In the genomic region with DNA sequence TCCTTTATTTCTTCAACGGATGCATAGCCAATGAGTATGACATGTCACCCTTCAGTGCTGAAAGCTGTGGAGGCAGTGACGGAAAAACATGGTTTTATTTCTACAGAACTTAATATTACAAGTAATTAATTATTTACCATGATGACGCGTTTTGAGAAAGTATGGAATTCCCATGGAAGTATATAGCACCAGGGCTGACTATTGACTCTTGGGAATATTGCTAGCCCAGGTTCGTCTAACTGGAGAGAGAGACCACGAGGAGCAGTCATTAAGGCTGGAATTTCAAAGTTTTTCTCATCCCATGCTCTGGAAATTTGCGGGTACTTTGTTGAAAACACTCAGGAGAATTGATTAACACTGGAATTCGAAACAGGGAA, we compare ENCODE assay signal across 10 cellular contexts.
DNase-seq lines count a peak whose midpoint lies in the region; ATAC-seq and TF ChIP-seq lines count a peak whose summit lies in the region.
"Had no signal": no experiment of that assay in that cellular context is flagged by ENCODE, and none has a peak within 500 bp of the region (broad histone marks: within the 10 kb centered on the region; RNA-seq: fewer than 3 reads in every experiment).

No MANE protein-coding gene starts in this region.

- H3K4me1 Mint-ChIP-seq in activated T-helper 1 cell treated with anti-CD3 and anti-CD28 coated beads, Interleukin-12 subunit alpha, Interleukin-12 subunit beta, Interleukin-2, Interleukin-4 antibody, amounts not matched to agents 30 ng/mL and 10 ng/mL and 1 ng/mL, durations not matched to agents 14 hours and 24 hours and 36 hours (ENCODE audit: low read depth): peaks cover 23% of the 10 kb centered on the region
- H3K4me1 Mint-ChIP-seq in effector memory CD8-positive, alpha-beta T cell (ENCODE audit: low read depth in 2 of 2): peaks cover 12 to 15% of the 10 kb centered on the region in 2 donors

- no peak for DNase-seq in AG09309 (ENCODE audit: low read depth)
- no peak for DNase-seq in HCT116 (ENCODE audit: low read depth, low spot score)
- no peak for DNase-seq in activated T-helper 1 cell treated with anti-CD3 and anti-CD28 coated beads, Interleukin-12 subunit alpha, Interleukin-12 subunit beta, Interleukin-2, Interleukin-4 antibody, amounts not matched to agents 30 ng/mL and 10 ng/mL and 1 ng/mL, durations not matched to agents 14 hours and 24 hours and 36 hours (ENCODE audit: low spot score)
- no peak for DNase-seq in NCI-H2107 (lab: John Stamatoyannopoulos, UW)
- no peak for DNase-seq in effector memory CD8-positive, alpha-beta T cell
- no peak for DNase-seq in pons (ENCODE audit: low spot score)
- no peak for DNase-seq in GM03348 (ENCODE audit: low spot score)
- DNase-seq: transverse colon had no signal

- no peaks in the 10 kb centered on the region for H3K9me2 ChIP-seq in HCT116 (ENCODE audit: insufficient read depth)

- H3K36me3 ChIP-seq in HCT116 (ENCODE audit: control insufficient read depth in 1 of 2, insufficient read depth in 2 of 2, low read length in 2 of 2): no peaks in the 10 kb centered on the region
- no peaks in the 10 kb centered on the region for H3K36me3 ChIP-seq in iPS-15b (ENCODE audit: control insufficient read depth, insufficient read depth, low read length)
- H3K36me3 ChIP-seq: transverse colon had no signal

- peaks cover 4% of the 10 kb centered on the region for H3K9me3 Mint-ChIP-seq in activated T-helper 1 cell treated with anti-CD3 and anti-CD28 coated beads, Interleukin-12 subunit alpha, Interleukin-12 subunit beta, Interleukin-2, Interleukin-4 antibody, amounts not matched to agents 30 ng/mL and 10 ng/mL and 1 ng/mL, durations not matched to agents 14 hours and 24 hours and 36 hours
- peaks cover 0 to under 1% of the 10 kb centered on the region in 2 donors for H3K9me3 Mint-ChIP-seq in effector memory CD8-positive, alpha-beta T cell

- no peaks in the 10 kb centered on the region for H3K9me3 ChIP-seq in HCT116 (ENCODE audit: control insufficient read depth in 1 of 2, insufficient read depth in 1 of 2, low read depth in 1 of 2, low read length in 2 of 2)
- H3K9me3 ChIP-seq in iPS-15b (ENCODE audit: control insufficient read depth, insufficient read depth, low read length): no peaks in the 10 kb centered on the region
- H3K9me3 ChIP-seq: transverse colon had no signal

- H3K27ac ChIP-seq in HCT116 (ENCODE audit: low read depth, low read length): peak overlapping the region; percentile 13; the same call in 1 of the 2 replicates
- H3K27ac ChIP-seq: KMS-11, transverse colon had no signal

- H3K9ac ChIP-seq in HCT116 (ENCODE audit: low read length) (peak overlapping the region; percentile 45), iPS-15b (ENCODE audit: low read depth, low read length) (peak overlapping the region; percentile 40)
- H3K9ac ChIP-seq: KMS-11 had no signal

- peaks cover 61% of the 10 kb centered on the region for H3K27me3 Mint-ChIP-seq in activated T-helper 1 cell treated with anti-CD3 and anti-CD28 coated beads, Interleukin-12 subunit alpha, Interleukin-12 subunit beta, Interleukin-2, Interleukin-4 antibody, amounts not matched to agents 30 ng/mL and 10 ng/mL and 1 ng/mL, durations not matched to agents 14 hours and 24 hours and 36 hours (ENCODE audit: insufficient read depth)
- H3K27me3 Mint-ChIP-seq in effector memory CD8-positive, alpha-beta T cell: peaks cover 75 to 84% of the 10 kb centered on the region in 2 donors

- peak overlapping the region; percentile 76 for H3K4me3 Mint-ChIP-seq in activated T-helper 1 cell treated with anti-CD3 and anti-CD28 coated beads, Interleukin-12 subunit alpha, Interleukin-12 subunit beta, Interleukin-2, Interleukin-4 antibody, amounts not matched to agents 30 ng/mL and 10 ng/mL and 1 ng/mL, durations not matched to agents 14 hours and 24 hours and 36 hours
- peak overlapping the region in 1 of 2 donors; percentile 56 for H3K4me3 Mint-ChIP-seq in effector memory CD8-positive, alpha-beta T cell

- RAD21 ChIA-PET in HCT116 (lab: Charles Lee; ENCODE audit: low non-redundant PET in 1 of 2, low total read pairs in 2 of 2, uncharacterized antibody in 2 of 2, unreplicated experiment in 2 of 2): no interaction called here

- TF ChIP-seq CTCF in AG09309 (IDR thresholded peaks at IDR 0.05; ENCODE audit: control insufficient read depth, insufficient read depth, low read depth, low read length, missing control alignments) (no peak), HCT116 (IDR thresholded peaks at IDR 0.05 in 2 of 3, conservative IDR thresholded peaks at IDR 0.05 in 1 of 3; ENCODE audit: borderline replicate concordance in 1 of 3, insufficient read depth in 1 of 3, low read depth in 2 of 3, low read length in 2 of 3) (no peak)

- H3K79me2 ChIP-seq in HCT116 (ENCODE audit: insufficient read depth, low read length): no peaks in the 10 kb centered on the region

- no peak for TF ChIP-seq POLR2A in HCT116 (IDR thresholded peaks at IDR 0.05; ENCODE audit: borderline replicate concordance, extremely low read depth, insufficient read depth, insufficient read length)

- no peaks in the 10 kb centered on the region for H3K27me3 ChIP-seq in HCT116 (ENCODE audit: insufficient read depth, low read length)
- peaks cover 10% of the 10 kb centered on the region for H3K27me3 ChIP-seq in iPS-15b (ENCODE audit: control insufficient read depth, insufficient read depth, low read length)

- TF ChIP-seq RAD21 in HCT116 (IDR thresholded peaks at IDR 0.05; ENCODE audit: low read depth): peak; percentile 2; the same call in 1 of the 2 replicates

- ATAC-seq in HCT116: peak; percentile 10; the same call in 1 of the 2 replicates
- ATAC-seq in effector memory CD8-positive, alpha-beta T cell (replicated peaks): no peak

- peak overlapping the region; percentile 88 for H3K4me2 ChIP-seq in HCT116 (ENCODE audit: low read length)
- H3K4me2 ChIP-seq: KMS-11 had no signal

- BruUV-seq in HCT116 (replicated peaks; lab: Mats Ljungman, UMichigan): no TSS peak

- POLR2A ChIA-PET in HCT116 (lab: Charles Lee): no interaction called here

- intact Hi-C loops in HCT116 (cut with micrococcal nuclease): no loop called here
- intact Hi-C loops in activated T-helper 1 cell treated with anti-CD3 and anti-CD28 coated beads, Interleukin-12 subunit alpha, Interleukin-12 subunit beta, Interleukin-2, Interleukin-4 antibody, amounts not matched to agents 30 ng/mL and 10 ng/mL and 1 ng/mL, durations not matched to agents 14 hours and 24 hours and 36 hours (cut with micrococcal nuclease): loop anchor here (10.0 kb wide), 1 partner anchor 768 kb away; no protein-coding TSS in a partner anchor

- H2AFZ ChIP-seq in HCT116 (ENCODE audit: low read depth, low read length, poor library complexity, severe bottlenecking): peak overlapping the region; percentile 96

- H3K4me3 ChIP-seq in AG09309 (ENCODE audit: control insufficient read depth, low read depth, low read length) (peak overlapping the region; percentile 18), HCT116 (replicated peaks in 1 of 2; ENCODE audit: low read depth in 1 of 2, low read length in 2 of 2) (peak overlapping the region; percentile 43 to 57), iPS-15b (ENCODE audit: low read depth, low read length) (peak overlapping the region; percentile 82)
- H3K4me3 ChIP-seq: transverse colon had no signal

- CTCF ChIA-PET in HCT116 (lab: Charles Lee): no interaction called here

- H3K36me3 Mint-ChIP-seq in activated T-helper 1 cell treated with anti-CD3 and anti-CD28 coated beads, Interleukin-12 subunit alpha, Interleukin-12 subunit beta, Interleukin-2, Interleukin-4 antibody, amounts not matched to agents 30 ng/mL and 10 ng/mL and 1 ng/mL, durations not matched to agents 14 hours and 24 hours and 36 hours (ENCODE audit: low read depth): peaks cover 4% of the 10 kb centered on the region
- peaks cover 11% of the 10 kb centered on the region for H3K36me3 Mint-ChIP-seq in effector memory CD8-positive, alpha-beta T cell (ENCODE audit: insufficient read depth)

- peaks cover 0 to 22% of the 10 kb centered on the region in 2 experiments; a peak in 3 of 4 replicates for H3K4me1 ChIP-seq in HCT116 (ENCODE audit: control insufficient read depth in 1 of 2, insufficient read depth in 2 of 2, low read length in 2 of 2)
- H3K4me1 ChIP-seq in iPS-15b (ENCODE audit: control insufficient read depth, insufficient read depth, low read length): no peaks in the 10 kb centered on the region

- no peak overlapping the region for H3K27ac Mint-ChIP-seq in activated T-helper 1 cell treated with anti-CD3 and anti-CD28 coated beads, Interleukin-12 subunit alpha, Interleukin-12 subunit beta, Interleukin-2, Interleukin-4 antibody, amounts not matched to agents 30 ng/mL and 10 ng/mL and 1 ng/mL, durations not matched to agents 14 hours and 24 hours and 36 hours
- no peak overlapping the region for H3K27ac Mint-ChIP-seq in effector memory CD8-positive, alpha-beta T cell

- no peaks in the 10 kb centered on the region for H4K20me1 ChIP-seq in HCT116 (ENCODE audit: insufficient read depth)

TF ChIP-seq in HCT116, 20 proteins besides CTCF, POLR2A, EP300 and RAD21:
- TF ChIP-seq EZH2phosphoT487 (IDR thresholded peaks at IDR 0.05; ENCODE audit: borderline replicate concordance): no peak
- TF ChIP-seq, protein P1, sequence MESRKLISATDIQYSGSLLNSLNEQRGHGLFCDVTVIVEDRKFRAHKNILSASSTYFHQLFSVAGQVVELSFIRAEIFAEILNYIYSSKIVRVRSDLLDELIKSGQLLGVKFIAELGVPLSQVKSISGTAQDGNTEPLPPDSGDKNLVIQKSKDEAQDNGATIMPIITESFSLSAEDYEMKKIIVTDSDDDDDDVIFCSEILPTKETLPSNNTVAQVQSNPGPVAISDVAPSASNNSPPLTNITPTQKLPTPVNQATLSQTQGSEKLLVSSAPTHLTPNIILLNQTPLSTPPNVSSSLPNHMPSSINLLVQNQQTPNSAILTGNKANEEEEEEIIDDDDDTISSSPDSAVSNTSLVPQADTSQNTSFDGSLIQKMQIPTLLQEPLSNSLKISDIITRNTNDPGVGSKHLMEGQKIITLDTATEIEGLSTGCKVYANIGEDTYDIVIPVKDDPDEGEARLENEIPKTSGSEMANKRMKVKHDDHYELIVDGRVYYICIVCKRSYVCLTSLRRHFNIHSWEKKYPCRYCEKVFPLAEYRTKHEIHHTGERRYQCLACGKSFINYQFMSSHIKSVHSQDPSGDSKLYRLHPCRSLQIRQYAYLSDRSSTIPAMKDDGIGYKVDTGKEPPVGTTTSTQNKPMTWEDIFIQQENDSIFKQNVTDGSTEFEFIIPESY (IDR thresholded peaks at IDR 0.05; ENCODE audit: extremely low read depth, insufficient replicate concordance, low read length): no peak
- TF ChIP-seq SIN3A (IDR thresholded peaks at IDR 0.05; ENCODE audit: low read depth): 0 out of 2 replicates have a peak, but pooled peaks have one; percentile 4

Comparison
In these comparisons a context has a peak if more than half of its experiments do, and no peak if none do; other contexts are left out.
1. H3K4me3 ChIP-seq: peak in every context shown above with its lines; median percentile 82 in iPS-15b; 50 in HCT116; 18 in AG09309.